Comparison of ENCODE assay signal across 1 cellular context in the genomic region with DNA sequence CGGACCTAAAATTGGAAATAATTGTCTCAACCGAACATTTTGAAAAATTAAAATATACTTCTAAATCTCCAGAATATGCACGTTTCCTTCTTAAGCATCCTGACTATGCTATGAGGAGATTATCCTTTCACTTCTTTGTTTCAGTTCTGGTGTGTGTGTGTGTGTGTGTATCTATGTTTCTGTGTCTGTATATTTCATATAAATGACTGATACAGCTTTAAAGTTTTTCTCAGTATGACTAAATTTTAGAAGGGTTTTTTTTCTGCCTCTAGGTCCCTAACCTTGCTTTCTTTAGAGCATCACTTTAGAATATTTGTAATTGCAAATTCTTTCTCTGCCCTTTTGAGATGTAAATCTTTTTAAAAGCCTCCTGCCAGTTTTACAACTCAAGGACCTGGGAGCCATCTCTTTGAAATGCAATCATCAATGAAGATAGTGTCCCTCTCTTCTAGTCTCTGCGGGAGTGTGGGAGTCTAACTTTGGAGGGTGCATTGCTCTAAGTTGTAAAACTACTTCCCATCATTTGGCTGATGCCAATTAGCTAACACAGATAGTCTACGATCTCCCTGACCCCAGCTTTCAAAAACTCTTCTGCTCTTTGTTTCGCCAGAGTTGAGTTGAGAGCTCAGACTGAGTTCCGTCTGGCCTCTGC.
TF ChIP-seq lines count a peak whose summit lies in the region.

No MANE protein-coding gene starts in this region.

TF ChIP-seq in H1, 55 proteins besides CTCF, POLR2A, EP300 and RAD21:
- TF ChIP-seq, protein P1, sequence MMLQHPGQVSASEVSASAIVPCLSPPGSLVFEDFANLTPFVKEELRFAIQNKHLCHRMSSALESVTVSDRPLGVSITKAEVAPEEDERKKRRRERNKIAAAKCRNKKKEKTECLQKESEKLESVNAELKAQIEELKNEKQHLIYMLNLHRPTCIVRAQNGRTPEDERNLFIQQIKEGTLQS (IDR thresholded peaks at IDR 0.05; ENCODE audit: insufficient read depth, low read depth, low read length): no peak
- no peak for TF ChIP-seq CTBP2 (IDR thresholded peaks at IDR 0.05; ENCODE audit: borderline replicate concordance, insufficient read depth, insufficient read length, low read length)
- TF ChIP-seq, protein P2, sequence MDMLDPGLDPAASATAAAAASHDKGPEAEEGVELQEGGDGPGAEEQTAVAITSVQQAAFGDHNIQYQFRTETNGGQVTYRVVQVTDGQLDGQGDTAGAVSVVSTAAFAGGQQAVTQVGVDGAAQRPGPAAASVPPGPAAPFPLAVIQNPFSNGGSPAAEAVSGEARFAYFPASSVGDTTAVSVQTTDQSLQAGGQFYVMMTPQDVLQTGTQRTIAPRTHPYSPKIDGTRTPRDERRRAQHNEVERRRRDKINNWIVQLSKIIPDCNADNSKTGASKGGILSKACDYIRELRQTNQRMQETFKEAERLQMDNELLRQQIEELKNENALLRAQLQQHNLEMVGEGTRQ (IDR thresholded peaks at IDR 0.05; ENCODE audit: low read length): no peak
- peak; percentile 99 for TF ChIP-seq POLR2AphosphoS5 (IDR thresholded peaks at IDR 0.05; ENCODE audit: low read depth, low read length)
- TF ChIP-seq SRF (IDR thresholded peaks at IDR 0.05; ENCODE audit: low read depth, low read length): no peak; the same call in 1 of the 2 replicates
- peak; percentile 94 for TF ChIP-seq TCF12 (IDR thresholded peaks at IDR 0.05; ENCODE audit: low read depth, low read length)
- TF ChIP-seq HDAC6 (IDR thresholded peaks at IDR 0.05; ENCODE audit: low read depth, low read length): peak; percentile 74
- peak; percentile 87 for TF ChIP-seq EGR1 (IDR thresholded peaks at IDR 0.05; ENCODE audit: borderline replicate concordance, low read depth, low read length)
- TF ChIP-seq PHF8 (conservative IDR thresholded peaks at IDR 0.05; ENCODE audit: low read depth, low read length): no peak
- no peak for TF ChIP-seq RXRA (IDR thresholded peaks at IDR 0.05; ENCODE audit: insufficient read depth, low read depth, low read length)
- no peak for TF ChIP-seq YY1 (IDR thresholded peaks at IDR 0.05; ENCODE audit: low read depth, low read length)
- no peak for TF ChIP-seq TAF1 (IDR thresholded peaks at IDR 0.05; ENCODE audit: low read depth, low read length)
- no peak for TF ChIP-seq RBBP5 (IDR thresholded peaks at IDR 0.05; ENCODE audit: borderline replicate concordance, low read depth, low read length)
- no peak for TF ChIP-seq GTF2F1 (IDR thresholded peaks at IDR 0.05; ENCODE audit: borderline replicate concordance, low read depth, low read length)
- no peak for TF ChIP-seq NRF1 (IDR thresholded peaks at IDR 0.05; ENCODE audit: low read depth, low read length)
- no peak for TF ChIP-seq RFX5 (IDR thresholded peaks at IDR 0.05; ENCODE audit: borderline replicate concordance, low read depth, low read length)
- TF ChIP-seq ZNF274 (IDR thresholded peaks at IDR 0.05; ENCODE audit: borderline replicate concordance, extremely low read depth, low read length): peak; percentile 68
- TF ChIP-seq BCL11A (IDR thresholded peaks at IDR 0.05; ENCODE audit: low read depth in 2 of 2, low read length in 2 of 2): peak; percentile 82 to 88
- TF ChIP-seq, protein P3, sequence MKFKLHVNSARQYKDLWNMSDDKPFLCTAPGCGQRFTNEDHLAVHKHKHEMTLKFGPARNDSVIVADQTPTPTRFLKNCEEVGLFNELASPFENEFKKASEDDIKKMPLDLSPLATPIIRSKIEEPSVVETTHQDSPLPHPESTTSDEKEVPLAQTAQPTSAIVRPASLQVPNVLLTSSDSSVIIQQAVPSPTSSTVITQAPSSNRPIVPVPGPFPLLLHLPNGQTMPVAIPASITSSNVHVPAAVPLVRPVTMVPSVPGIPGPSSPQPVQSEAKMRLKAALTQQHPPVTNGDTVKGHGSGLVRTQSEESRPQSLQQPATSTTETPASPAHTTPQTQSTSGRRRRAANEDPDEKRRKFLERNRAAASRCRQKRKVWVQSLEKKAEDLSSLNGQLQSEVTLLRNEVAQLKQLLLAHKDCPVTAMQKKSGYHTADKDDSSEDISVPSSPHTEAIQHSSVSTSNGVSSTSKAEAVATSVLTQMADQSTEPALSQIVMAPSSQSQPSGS (IDR thresholded peaks at IDR 0.05; ENCODE audit: low read length): no peak
- TF ChIP-seq GABPA (IDR thresholded peaks at IDR 0.05; ENCODE audit: borderline replicate concordance, insufficient read depth, low read length): no peak
- TF ChIP-seq, protein P4, sequence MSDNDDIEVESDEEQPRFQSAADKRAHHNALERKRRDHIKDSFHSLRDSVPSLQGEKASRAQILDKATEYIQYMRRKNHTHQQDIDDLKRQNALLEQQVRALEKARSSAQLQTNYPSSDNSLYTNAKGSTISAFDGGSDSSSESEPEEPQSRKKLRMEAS (IDR thresholded peaks at IDR 0.05): no peak
- TF ChIP-seq EZH2 (IDR thresholded peaks at IDR 0.05; ENCODE audit: low read depth, low read length, severe bottlenecking): no peak
- TF ChIP-seq CBX5 (IDR thresholded peaks at IDR 0.05; ENCODE audit: low read depth, low read length): no peak
- TF ChIP-seq SIN3A (conservative IDR thresholded peaks at IDR 0.05 in 1 of 2, IDR thresholded peaks at IDR 0.05 in 1 of 2; ENCODE audit: low read depth in 1 of 2, low read length in 2 of 2): no peak
- TF ChIP-seq JUN (IDR thresholded peaks at IDR 0.05; ENCODE audit: low read depth, low read length): peak; percentile 42; the same call in 1 of the 2 replicates
- TF ChIP-seq TEAD4 (IDR thresholded peaks at IDR 0.05; ENCODE audit: low read depth, low read length): peak; percentile 82
- no peak for TF ChIP-seq TAF7 (optimal IDR thresholded peaks at IDR 0.05; ENCODE audit: borderline replicate concordance, low read depth, low read length)
- TF ChIP-seq POU5F1 (IDR thresholded peaks at IDR 0.05; ENCODE audit: low read depth, low read length): peak; percentile 99
- TF ChIP-seq KDM1A (IDR thresholded peaks at IDR 0.05; ENCODE audit: borderline replicate concordance, low read length): no peak
- no peak for TF ChIP-seq SUZ12 (IDR thresholded peaks at IDR 0.05; ENCODE audit: low read length)
- TF ChIP-seq CHD2 (IDR thresholded peaks at IDR 0.05; ENCODE audit: low read length): no peak
- no peak for TF ChIP-seq CEBPB (IDR thresholded peaks at IDR 0.05; ENCODE audit: low read depth, low read length)
- TF ChIP-seq, protein P5, sequence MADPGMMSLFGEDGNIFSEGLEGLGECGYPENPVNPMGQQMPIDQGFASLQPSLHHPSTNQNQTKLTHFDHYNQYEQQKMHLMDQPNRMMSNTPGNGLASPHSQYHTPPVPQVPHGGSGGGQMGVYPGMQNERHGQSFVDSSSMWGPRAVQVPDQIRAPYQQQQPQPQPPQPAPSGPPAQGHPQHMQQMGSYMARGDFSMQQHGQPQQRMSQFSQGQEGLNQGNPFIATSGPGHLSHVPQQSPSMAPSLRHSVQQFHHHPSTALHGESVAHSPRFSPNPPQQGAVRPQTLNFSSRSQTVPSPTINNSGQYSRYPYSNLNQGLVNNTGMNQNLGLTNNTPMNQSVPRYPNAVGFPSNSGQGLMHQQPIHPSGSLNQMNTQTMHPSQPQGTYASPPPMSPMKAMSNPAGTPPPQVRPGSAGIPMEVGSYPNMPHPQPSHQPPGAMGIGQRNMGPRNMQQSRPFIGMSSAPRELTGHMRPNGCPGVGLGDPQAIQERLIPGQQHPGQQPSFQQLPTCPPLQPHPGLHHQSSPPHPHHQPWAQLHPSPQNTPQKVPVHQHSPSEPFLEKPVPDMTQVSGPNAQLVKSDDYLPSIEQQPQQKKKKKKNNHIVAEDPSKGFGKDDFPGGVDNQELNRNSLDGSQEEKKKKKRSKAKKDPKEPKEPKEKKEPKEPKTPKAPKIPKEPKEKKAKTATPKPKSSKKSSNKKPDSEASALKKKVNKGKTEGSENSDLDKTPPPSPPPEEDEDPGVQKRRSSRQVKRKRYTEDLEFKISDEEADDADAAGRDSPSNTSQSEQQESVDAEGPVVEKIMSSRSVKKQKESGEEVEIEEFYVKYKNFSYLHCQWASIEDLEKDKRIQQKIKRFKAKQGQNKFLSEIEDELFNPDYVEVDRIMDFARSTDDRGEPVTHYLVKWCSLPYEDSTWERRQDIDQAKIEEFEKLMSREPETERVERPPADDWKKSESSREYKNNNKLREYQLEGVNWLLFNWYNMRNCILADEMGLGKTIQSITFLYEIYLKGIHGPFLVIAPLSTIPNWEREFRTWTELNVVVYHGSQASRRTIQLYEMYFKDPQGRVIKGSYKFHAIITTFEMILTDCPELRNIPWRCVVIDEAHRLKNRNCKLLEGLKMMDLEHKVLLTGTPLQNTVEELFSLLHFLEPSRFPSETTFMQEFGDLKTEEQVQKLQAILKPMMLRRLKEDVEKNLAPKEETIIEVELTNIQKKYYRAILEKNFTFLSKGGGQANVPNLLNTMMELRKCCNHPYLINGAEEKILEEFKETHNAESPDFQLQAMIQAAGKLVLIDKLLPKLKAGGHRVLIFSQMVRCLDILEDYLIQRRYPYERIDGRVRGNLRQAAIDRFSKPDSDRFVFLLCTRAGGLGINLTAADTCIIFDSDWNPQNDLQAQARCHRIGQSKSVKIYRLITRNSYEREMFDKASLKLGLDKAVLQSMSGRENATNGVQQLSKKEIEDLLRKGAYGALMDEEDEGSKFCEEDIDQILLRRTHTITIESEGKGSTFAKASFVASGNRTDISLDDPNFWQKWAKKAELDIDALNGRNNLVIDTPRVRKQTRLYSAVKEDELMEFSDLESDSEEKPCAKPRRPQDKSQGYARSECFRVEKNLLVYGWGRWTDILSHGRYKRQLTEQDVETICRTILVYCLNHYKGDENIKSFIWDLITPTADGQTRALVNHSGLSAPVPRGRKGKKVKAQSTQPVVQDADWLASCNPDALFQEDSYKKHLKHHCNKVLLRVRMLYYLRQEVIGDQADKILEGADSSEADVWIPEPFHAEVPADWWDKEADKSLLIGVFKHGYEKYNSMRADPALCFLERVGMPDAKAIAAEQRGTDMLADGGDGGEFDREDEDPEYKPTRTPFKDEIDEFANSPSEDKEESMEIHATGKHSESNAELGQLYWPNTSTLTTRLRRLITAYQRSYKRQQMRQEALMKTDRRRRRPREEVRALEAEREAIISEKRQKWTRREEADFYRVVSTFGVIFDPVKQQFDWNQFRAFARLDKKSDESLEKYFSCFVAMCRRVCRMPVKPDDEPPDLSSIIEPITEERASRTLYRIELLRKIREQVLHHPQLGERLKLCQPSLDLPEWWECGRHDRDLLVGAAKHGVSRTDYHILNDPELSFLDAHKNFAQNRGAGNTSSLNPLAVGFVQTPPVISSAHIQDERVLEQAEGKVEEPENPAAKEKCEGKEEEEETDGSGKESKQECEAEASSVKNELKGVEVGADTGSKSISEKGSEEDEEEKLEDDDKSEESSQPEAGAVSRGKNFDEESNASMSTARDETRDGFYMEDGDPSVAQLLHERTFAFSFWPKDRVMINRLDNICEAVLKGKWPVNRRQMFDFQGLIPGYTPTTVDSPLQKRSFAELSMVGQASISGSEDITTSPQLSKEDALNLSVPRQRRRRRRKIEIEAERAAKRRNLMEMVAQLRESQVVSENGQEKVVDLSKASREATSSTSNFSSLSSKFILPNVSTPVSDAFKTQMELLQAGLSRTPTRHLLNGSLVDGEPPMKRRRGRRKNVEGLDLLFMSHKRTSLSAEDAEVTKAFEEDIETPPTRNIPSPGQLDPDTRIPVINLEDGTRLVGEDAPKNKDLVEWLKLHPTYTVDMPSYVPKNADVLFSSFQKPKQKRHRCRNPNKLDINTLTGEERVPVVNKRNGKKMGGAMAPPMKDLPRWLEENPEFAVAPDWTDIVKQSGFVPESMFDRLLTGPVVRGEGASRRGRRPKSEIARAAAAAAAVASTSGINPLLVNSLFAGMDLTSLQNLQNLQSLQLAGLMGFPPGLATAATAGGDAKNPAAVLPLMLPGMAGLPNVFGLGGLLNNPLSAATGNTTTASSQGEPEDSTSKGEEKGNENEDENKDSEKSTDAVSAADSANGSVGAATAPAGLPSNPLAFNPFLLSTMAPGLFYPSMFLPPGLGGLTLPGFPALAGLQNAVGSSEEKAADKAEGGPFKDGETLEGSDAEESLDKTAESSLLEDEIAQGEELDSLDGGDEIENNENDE (IDR thresholded peaks at IDR 0.05; ENCODE audit: insufficient replicate concordance, low read length): peak; percentile 92
- TF ChIP-seq JUND (IDR thresholded peaks at IDR 0.05; ENCODE audit: low read length): no peak
- TF ChIP-seq SP2 (IDR thresholded peaks at IDR 0.05; ENCODE audit: low read length): no peak
- peak; percentile 84 for TF ChIP-seq SP1 (IDR thresholded peaks at IDR 0.05; ENCODE audit: low read depth, low read length)
- no peak for TF ChIP-seq ASH2L (IDR thresholded peaks at IDR 0.05; ENCODE audit: low read length)
- TF ChIP-seq KDM4A (IDR thresholded peaks at IDR 0.05; ENCODE audit: low read depth, low read length, severe bottlenecking): no peak
- no peak for TF ChIP-seq SIRT6 (IDR thresholded peaks at IDR 0.05; ENCODE audit: low read length)
- no peak for TF ChIP-seq MAFK (IDR thresholded peaks at IDR 0.05; ENCODE audit: low read depth, low read length)
- no peak for TF ChIP-seq SAP30 (IDR thresholded peaks at IDR 0.05; ENCODE audit: insufficient read depth, insufficient replicate concordance, low read length)
- 0 out of 2 replicates have a peak, but pooled peaks have one; percentile 61 for TF ChIP-seq SP4 (IDR thresholded peaks at IDR 0.05; ENCODE audit: low read length)
- TF ChIP-seq BACH1 (IDR thresholded peaks at IDR 0.05; ENCODE audit: low read length): no peak
- no peak for TF ChIP-seq TBP (IDR thresholded peaks at IDR 0.05; ENCODE audit: low read depth, low read length)
- no peak for TF ChIP-seq RNF2 (IDR thresholded peaks at IDR 0.05; ENCODE audit: borderline replicate concordance, low read depth, low read length, missing control alignments, poor library complexity, severe bottlenecking)
- TF ChIP-seq BRCA1 (IDR thresholded peaks at IDR 0.05; ENCODE audit: low read depth, low read length): no peak
- peak; percentile 91 for TF ChIP-seq NANOG (IDR thresholded peaks at IDR 0.05; ENCODE audit: insufficient read depth, low read depth, low read length, poor library complexity, severe bottlenecking)
- TF ChIP-seq, protein P6, sequence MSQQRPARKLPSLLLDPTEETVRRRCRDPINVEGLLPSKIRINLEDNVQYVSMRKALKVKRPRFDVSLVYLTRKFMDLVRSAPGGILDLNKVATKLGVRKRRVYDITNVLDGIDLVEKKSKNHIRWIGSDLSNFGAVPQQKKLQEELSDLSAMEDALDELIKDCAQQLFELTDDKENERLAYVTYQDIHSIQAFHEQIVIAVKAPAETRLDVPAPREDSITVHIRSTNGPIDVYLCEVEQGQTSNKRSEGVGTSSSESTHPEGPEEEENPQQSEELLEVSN (IDR thresholded peaks at IDR 0.05): no peak
- TF ChIP-seq CHD1 (IDR thresholded peaks at IDR 0.05; ENCODE audit: low read depth, low read length): no peak
- peak; percentile 62 to 85; a peak in 2 of 4 replicates for TF ChIP-seq HDAC2 (IDR thresholded peaks at IDR 0.05; ENCODE audit: borderline replicate concordance in 1 of 2, low read depth in 2 of 2, low read length in 2 of 2)
